19 cellular contexts compared by ENCODE assay signal in the genomic region with DNA sequence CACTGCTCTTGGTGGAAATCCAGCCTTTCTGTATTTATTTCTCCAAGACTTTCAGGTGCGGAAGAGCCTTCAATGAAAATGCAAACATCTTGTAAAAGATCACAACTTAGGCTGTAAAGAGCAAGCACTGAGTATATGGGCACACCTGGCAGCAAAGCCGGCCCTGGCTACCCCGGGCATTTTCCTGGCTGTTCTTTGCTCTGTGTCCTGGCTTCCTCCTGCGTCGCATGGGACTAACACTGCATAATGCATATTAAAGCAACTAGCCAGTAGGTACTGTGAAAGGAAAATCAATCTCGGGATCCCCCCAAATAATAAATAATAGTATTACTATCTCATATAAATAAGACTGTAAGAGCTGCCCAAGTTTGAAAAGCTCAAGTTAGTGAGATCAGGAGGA.
"Had no signal": no experiment of that assay in that cellular context is flagged by ENCODE, and none has a peak within 500 bp of the region (broad histone marks: within the 10 kb centered on the region; RNA-seq: fewer than 3 reads in every experiment).

No MANE protein-coding gene starts in this region.

- H3K36me3 ChIP-seq: esophagus squamous epithelium, gastroesophageal sphincter, pancreas had no signal

- H3K27ac Mint-ChIP-seq: nephron, progenitor cell of endocrine pancreas had no signal

- H3K9me3 Mint-ChIP-seq: nephron had no signal

- H3K27me3 Mint-ChIP-seq: progenitor cell of endocrine pancreas had no signal

- ATAC-seq: gastroesophageal sphincter, mucosa of descending colon, pancreas, sciatic nerve had no signal

- H3K27me3 ChIP-seq: esophagus squamous epithelium, gastroesophageal sphincter, pancreas, spleen had no signal

- DNase-seq: central memory CD4-positive, alpha-beta T cell; effector CD4-positive, alpha-beta T cell; esophagus squamous epithelium; foreskin fibroblast; glutamatergic neuron; mucosa of descending colon; occipital lobe; pancreas; spleen; stimulated activated CD4-positive, alpha-beta T cell treated with anti-CD3 and anti-CD28 coated beads, Interleukin-2, amount 100 ng/mL, for 24 hours; stimulated activated CD4-positive, alpha-beta T cell treated with anti-CD3 and anti-CD28 coated beads, Interleukin-4, amount 100 ng/mL, for 4 hours; stimulated activated naive CD4-positive, alpha-beta T cell treated with Interleukin-2 at 50 U/mL for 16 hours; trophoblast cell had no signal

- H3K9me3 ChIP-seq: esophagus squamous epithelium, gastroesophageal sphincter, mucosa of descending colon, pancreas, spleen had no signal

- H3K4me3 Mint-ChIP-seq: nephron had no signal

- H3K4me3 ChIP-seq: coronary artery, esophagus squamous epithelium, gastroesophageal sphincter, mucosa of descending colon, pancreas, spleen had no signal

- H3K27ac ChIP-seq: coronary artery, epithelial cell of prostate, esophagus squamous epithelium, gastroesophageal sphincter, pancreas had no signal
